Comparison of ENCODE assay signal across 8 cellular contexts in genomic region chr22:41237707-41238569, GRCh38.
A peak's percentile ranks its signal among the peaks of the same experiment; 100 is the strongest.
DNase-seq lines count a peak whose midpoint lies in the region; ATAC-seq lines count a peak whose summit lies in the region.

No MANE protein-coding gene starts in this region.

- peak; percentile 77 for DNase-seq in DMS153 (lab: John Stamatoyannopoulos, UW)
- peak; percentile 66 for DNase-seq in NCI-H1105 treated with DMSO at 0.1 percent for 48 hours (lab: John Stamatoyannopoulos, UW)
- peak; percentile 80 to 84 for DNase-seq in activated CD4-positive, alpha-beta T cell treated with anti-CD3 and anti-CD28 coated beads, Interleukin-2, amount 50 U/mL, for 48 hours
- DNase-seq in effector CD4-positive, alpha-beta T cell, result peak; percentile 75
- peak; percentile 53 for DNase-seq in medulla oblongata (ENCODE audit: extremely low spot score)
- peak; percentile 50 for DNase-seq in stimulated activated CD8-positive, alpha-beta memory T cell treated with anti-CD3 and anti-CD28 coated beads, Interleukin-12 subunit alpha, Interleukin-12 subunit beta, amount 100 ng/mL, for 4 hours (ENCODE audit: low read depth)
- DNase-seq in COLO829 (ENCODE audit: low spot score), result no peak

- peak; percentile 63 for ATAC-seq in GM21529 (IDR thresholded peaks at IDR 0.05; ENCODE audit: unreplicated experiment)
